Comparison of ENCODE assay signal across 11 cellular contexts in genomic region chr17:61467416-61468262, GRCh38. TPM values are rescaled to one million over a fixed set of nuclear protein-coding genes. Genes with fewer than 3 reads are reported as not detected.
DNase-seq lines count a peak whose midpoint lies in the region; ATAC-seq and TF ChIP-seq lines count a peak whose summit lies in the region.
"Had no signal": no experiment of that assay in that cellular context is flagged by ENCODE, and none has a peak within 500 bp of the region (broad histone marks: within the 10 kb centered on the region; RNA-seq: fewer than 3 reads in every experiment).

No MANE protein-coding gene starts in this region.

- no peaks in the 10 kb centered on the region for H3K4me1 ChIP-seq in PC-9 (replicated peaks; ENCODE audit: insufficient read depth)

- intact Hi-C loops in PC-9 (cut with micrococcal nuclease; ENCODE audit: unreplicated experiment) (no loop called here), sciatic nerve (cut with DNase I) (no loop called here)

- H3K79me2 ChIP-seq in PC-9 (ENCODE audit: low read depth), result no peaks in the 10 kb centered on the region

- DNase-seq in DMS 273 (lab: John Stamatoyannopoulos, UW; ENCODE audit: unreplicated experiment) (peak; percentile 65), DMS 273 treated with DMSO at 0.1 percent for 48 hours (lab: John Stamatoyannopoulos, UW) (no peak), PC-9 (peak; percentile 32 to 45), fibroblast of pulmonary artery (ENCODE audit: low read depth) (peak; percentile 46), sciatic nerve (ENCODE audit: low spot score) (peak; percentile 57), NCI-H1436 treated with DMSO at 0.1 percent for 48 hours (lab: John Stamatoyannopoulos, UW) (no peak)
- DNase-seq: cortex of kidney, SHP77 treated with DMSO at 0.1 percent for 48 hours had no signal

- no TSS peak for BruUV-seq in PC-9 (replicated peaks; lab: Mats Ljungman, UMichigan)

- CTCF ChIA-PET in PC-9 (lab: Charles Lee), result interaction anchor here (0.5 kb wide), 1 partner anchor 50 kb away, joined by 3 read pairs; no protein-coding TSS in a partner anchor

- H3K4me3 ChIP-seq in PC-9 (no peak overlapping the region), fibroblast of pulmonary artery (replicated peaks; ENCODE audit: low read depth, low read length) (no peak overlapping the region)

- no peaks in the 10 kb centered on the region for H3K27me3 ChIP-seq in PC-9 (ENCODE audit: insufficient read depth, low read depth)

- H4K20me1 ChIP-seq in PC-9 (ENCODE audit: insufficient read depth), result no peaks in the 10 kb centered on the region

- no peaks in the 10 kb centered on the region for H3K36me3 ChIP-seq in PC-9 (ENCODE audit: low read depth)

- ATAC-seq in sciatic nerve, result peak; percentile 67
- no peak for ATAC-seq in GM21515 (IDR thresholded peaks at IDR 0.05; ENCODE audit: unreplicated experiment)
- ATAC-seq in HG03442 (IDR thresholded peaks at IDR 0.05; ENCODE audit: unreplicated experiment), result no peak

- no peak overlapping the region for H3K27ac ChIP-seq in PC-9
- H3K27ac ChIP-seq: 22Rv1 had no signal

- no peak overlapping the region for H3K4me2 ChIP-seq in PC-9

- H2AFZ ChIP-seq in PC-9, result no peak overlapping the region

- POLR2A ChIA-PET in PC-9 (lab: Charles Lee; ENCODE audit: unreplicated experiment), result interaction anchor here (0.6 kb wide), 2 partner anchors 20 to 28 kb away, joined by 3 read pairs; no protein-coding TSS in a partner anchor

- TF ChIP-seq CTCF in PC-9 (conservative IDR thresholded peaks at IDR 0.05) (no peak), fibroblast of pulmonary artery (IDR thresholded peaks at IDR 0.05; ENCODE audit: low read length, missing control alignments) (no peak)

- no peaks in the 10 kb centered on the region for H3K9me3 ChIP-seq in PC-9 (ENCODE audit: insufficient read depth, low read depth)

- H3K9me2 ChIP-seq in PC-9 (ENCODE audit: insufficient read depth), result no peaks in the 10 kb centered on the region

- H3F3A ChIP-seq in PC-9 (ENCODE audit: insufficient read depth, low read depth), result no peaks in the 10 kb centered on the region; the same call in 1 of the 2 replicates

RNA-seq across cellular contexts. Expression of gene TBX4, which starts 15.4 kb away (rescaled TPM):
- total RNA-seq in PC-9 (2021), result 0.88 TPM in 1 of 2 replicates, not detected in the other
- not detected for total RNA-seq in sciatic nerve

Comparison
In these comparisons a context has a peak if more than half of its experiments do, and no peak if none do; other contexts are left out.
1. DNase-seq: peak in DMS 273 (single experiment), PC-9 (2 of 2), fibroblast of pulmonary artery (single experiment) and sciatic nerve (single experiment); none in DMS 273 treated with DMSO at 0.1 percent for 48 hours (single experiment) and NCI-H1436 treated with DMSO at 0.1 percent for 48 hours (single experiment).